ENCODE assay signal across 8 cellular contexts in the genomic region with DNA sequence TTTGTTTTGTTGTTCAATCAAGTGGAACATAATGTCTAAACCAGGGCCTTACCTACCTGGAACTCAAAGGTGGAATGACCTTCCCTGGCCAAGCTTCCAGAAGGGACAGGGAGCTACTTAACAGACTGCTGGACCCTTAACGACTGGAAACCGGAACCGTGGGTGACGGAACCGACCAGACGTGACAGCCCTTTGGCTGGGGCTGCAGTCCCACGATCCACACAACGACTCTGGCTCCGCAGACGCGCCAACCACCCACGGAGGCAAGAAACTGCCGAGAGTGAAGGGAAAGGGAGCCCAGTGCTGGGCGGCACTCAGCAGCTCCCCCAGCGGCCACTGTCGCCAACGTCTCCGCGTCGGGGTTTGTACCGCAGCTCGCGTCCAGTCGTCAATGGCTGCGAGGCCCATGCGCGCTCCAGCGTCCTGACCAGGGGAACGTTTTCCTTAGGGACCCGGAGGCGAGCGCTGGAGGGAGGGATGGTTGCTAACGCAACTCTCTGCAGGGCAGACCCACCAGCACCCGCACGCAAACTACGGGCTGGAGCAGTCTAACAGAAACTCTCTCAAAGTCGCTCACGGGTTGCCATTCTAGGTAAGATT. TPM values are rescaled to one million over a fixed set of nuclear protein-coding genes. Genes with fewer than 3 reads are reported as not detected.
DNase-seq lines count a peak whose midpoint lies in the region; ATAC-seq and TF ChIP-seq lines count a peak whose summit lies in the region.

No MANE protein-coding gene starts in this region.

- peak; percentile 87 for TF ChIP-seq CTCF in GM10248 (IDR thresholded peaks at IDR 0.05; ENCODE audit: control extremely low read depth, extremely low read depth, low read depth, missing control alignments)

- CTCF ChIA-PET in GM10248 (lab: Yijun Ruan, JAX), result interaction anchor here (0.8 to 3.5 kb wide), 27 partner anchors 8 to 247 kb away, joined by 3 to 22 read pairs (median 5); partner anchors contain the start of gene MVP
- CTCF ChIA-PET in activated CD4-positive, alpha-beta T cell treated with anti-CD3 and anti-CD28 coated beads for 36 hours (lab: Charles Lee), result interaction anchor here (0.7 to 3.0 kb wide), 21 partner anchors 8 to 955 kb away, joined by 3 to 25 read pairs (median 4); partner anchors contain the start of genes C16orf54, MVP and SPN

- peaks cover 29% of the 10 kb centered on the region for H3K4me1 Mint-ChIP-seq in activated CD4-positive, alpha-beta T cell treated with anti-CD3 and anti-CD28 coated beads for 36 hours

- no peaks in the 10 kb centered on the region for H3K27me3 Mint-ChIP-seq in activated CD4-positive, alpha-beta T cell treated with anti-CD3 and anti-CD28 coated beads for 36 hours

- DNase-seq in GM10248 (ENCODE audit: extremely low spot score) (peak; percentile 79), cerebellum (ENCODE audit: low spot score) (peak; percentile 72), kidney tubule cell (ENCODE audit: low spot score) (peak; percentile 71), pons (ENCODE audit: low spot score) (no peak), NOMO-1 treated with DMSO at 0.1 percent for 48 hours (lab: John Stamatoyannopoulos, UW; ENCODE audit: unreplicated experiment) (no peak), NCI-H1694 treated with DMSO at 0.1 percent for 48 hours (lab: John Stamatoyannopoulos, UW) (no peak)
- DNase-seq in activated CD4-positive, alpha-beta T cell treated with anti-CD3 and anti-CD28 coated beads for 36 hours, result peak; percentile 89
- peak; percentile 63 for DNase-seq in stimulated activated CD4-positive, alpha-beta T cell treated with anti-CD3 and anti-CD28 coated beads, Interleukin-2, amount 100 ng/mL, for 4 hours (ENCODE audit: low read depth)

- peak overlapping the region; percentile 51 for H3K4me3 Mint-ChIP-seq in activated CD4-positive, alpha-beta T cell treated with anti-CD3 and anti-CD28 coated beads for 36 hours

- intact Hi-C loops in activated CD4-positive, alpha-beta T cell treated with anti-CD3 and anti-CD28 coated beads for 36 hours (cut with DNase I, micrococcal nuclease), result loop anchor here in 1 of 2 experiments (1.0 to 2.0 kb wide), 2 partner anchors 42 to 85 kb away; no protein-coding TSS in a partner anchor

- peak; percentile 79 for ATAC-seq in activated CD4-positive, alpha-beta T cell treated with anti-CD3 and anti-CD28 coated beads for 36 hours

- no peaks in the 10 kb centered on the region for H3K9me3 Mint-ChIP-seq in activated CD4-positive, alpha-beta T cell treated with anti-CD3 and anti-CD28 coated beads for 36 hours (ENCODE audit: low read depth)

- H3K27ac Mint-ChIP-seq in activated CD4-positive, alpha-beta T cell treated with anti-CD3 and anti-CD28 coated beads for 36 hours, result no peak overlapping the region

- no peaks in the 10 kb centered on the region for H3K36me3 Mint-ChIP-seq in activated CD4-positive, alpha-beta T cell treated with anti-CD3 and anti-CD28 coated beads for 36 hours (ENCODE audit: low read depth)

- POLR2A ChIA-PET in GM10248 (lab: Yijun Ruan, JAX), result no interaction called here
- POLR2A ChIA-PET in activated CD4-positive, alpha-beta T cell treated with anti-CD3 and anti-CD28 coated beads for 36 hours (lab: Charles Lee), result interaction anchor here (0.5 to 1.3 kb wide), 3 partner anchors 39 to 929 kb away, joined by 3 to 5 read pairs (median 4); no protein-coding TSS in a partner anchor

RNA-seq across cellular contexts. Expression of gene KIF22, which starts 5.5 kb away (rescaled TPM):
- total RNA-seq in activated CD4-positive, alpha-beta T cell treated with anti-CD3 and anti-CD28 coated beads for 36 hours, result 100 to 1,000 TPM; 153 to 168 TPM
- 49.2 TPM for total RNA-seq in cerebellum

RNA-seq across cellular contexts. Expression of gene ZG16, which starts 6.9 kb away (rescaled TPM):
- total RNA-seq in activated CD4-positive, alpha-beta T cell treated with anti-CD3 and anti-CD28 coated beads for 36 hours, result not detected
- 0.09 TPM for total RNA-seq in cerebellum

RNA-seq across cellular contexts. Expression of gene MAZ, which starts 21.3 kb away (rescaled TPM):
- 100 to 1,000 TPM; 306 to 387 TPM for total RNA-seq in activated CD4-positive, alpha-beta T cell treated with anti-CD3 and anti-CD28 coated beads for 36 hours
- 150 TPM for total RNA-seq in cerebellum

RNA-seq across cellular contexts. Expression of gene PRRT2, which starts 27.0 kb away (rescaled TPM):
- under 1 TPM; 0.64 to 0.93 TPM for total RNA-seq in activated CD4-positive, alpha-beta T cell treated with anti-CD3 and anti-CD28 coated beads for 36 hours
- 18.1 TPM for total RNA-seq in cerebellum

RNA-seq across cellular contexts. Expression of gene PAGR1, which starts 31.0 kb away (rescaled TPM):
- total RNA-seq in activated CD4-positive, alpha-beta T cell treated with anti-CD3 and anti-CD28 coated beads for 36 hours, result 10 to 100 TPM; 20.6 to 25.6 TPM
- total RNA-seq in cerebellum, result 12.2 TPM

Comparison
In these comparisons a context has a peak if more than half of its experiments do, and no peak if none do; other contexts are left out.
1. DNase-seq: peak in GM10248 (single experiment), activated CD4-positive, alpha-beta T cell treated with anti-CD3 and anti-CD28 coated beads for 36 hours (single experiment), cerebellum (single experiment), kidney tubule cell (single experiment) and stimulated activated CD4-positive, alpha-beta T cell treated with anti-CD3 and anti-CD28 coated beads, Interleukin-2, amount 100 ng/mL, for 4 hours (single experiment); none in pons (single experiment), NOMO-1 treated with DMSO at 0.1 percent for 48 hours (single experiment) and NCI-H1694 treated with DMSO at 0.1 percent for 48 hours (single experiment).